Comparison of ENCODE assay signal across 2 cellular contexts in the genomic region with DNA sequence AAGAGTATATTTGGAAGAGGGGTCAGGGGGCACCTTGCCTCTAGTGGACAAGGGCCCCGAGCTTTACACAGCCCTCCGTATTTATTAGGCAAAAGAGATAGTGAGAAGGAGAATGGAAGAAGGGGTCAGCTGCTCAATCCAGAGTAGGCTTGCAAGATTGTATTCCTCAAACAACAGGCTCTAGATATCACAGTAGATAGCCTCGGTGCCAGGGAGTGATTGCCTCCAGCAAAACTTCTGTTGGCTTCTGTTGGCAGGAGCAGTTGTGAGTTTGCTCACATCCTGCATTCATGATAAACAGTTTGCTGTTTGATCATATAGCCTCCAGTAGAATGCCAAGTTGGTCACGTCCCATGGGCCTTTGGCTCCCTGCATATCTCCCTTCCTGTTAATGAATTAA. TPM values are rescaled to one million over a fixed set of nuclear protein-coding genes. Genes with fewer than 3 reads are reported as not detected.
"Had no signal": no experiment of that assay in that cellular context is flagged by ENCODE, and none has a peak within 500 bp of the region (broad histone marks: within the 10 kb centered on the region; RNA-seq: fewer than 3 reads in every experiment).

No MANE protein-coding gene starts in this region.

RNA-seq across cellular contexts. Expression of a gene that starts 46.1 kb away (rescaled TPM):
- total RNA-seq: LHCN-M2, RPMI7951 had no signal
